Comparison of ENCODE assay signal across 14 cellular contexts in the genomic region with DNA sequence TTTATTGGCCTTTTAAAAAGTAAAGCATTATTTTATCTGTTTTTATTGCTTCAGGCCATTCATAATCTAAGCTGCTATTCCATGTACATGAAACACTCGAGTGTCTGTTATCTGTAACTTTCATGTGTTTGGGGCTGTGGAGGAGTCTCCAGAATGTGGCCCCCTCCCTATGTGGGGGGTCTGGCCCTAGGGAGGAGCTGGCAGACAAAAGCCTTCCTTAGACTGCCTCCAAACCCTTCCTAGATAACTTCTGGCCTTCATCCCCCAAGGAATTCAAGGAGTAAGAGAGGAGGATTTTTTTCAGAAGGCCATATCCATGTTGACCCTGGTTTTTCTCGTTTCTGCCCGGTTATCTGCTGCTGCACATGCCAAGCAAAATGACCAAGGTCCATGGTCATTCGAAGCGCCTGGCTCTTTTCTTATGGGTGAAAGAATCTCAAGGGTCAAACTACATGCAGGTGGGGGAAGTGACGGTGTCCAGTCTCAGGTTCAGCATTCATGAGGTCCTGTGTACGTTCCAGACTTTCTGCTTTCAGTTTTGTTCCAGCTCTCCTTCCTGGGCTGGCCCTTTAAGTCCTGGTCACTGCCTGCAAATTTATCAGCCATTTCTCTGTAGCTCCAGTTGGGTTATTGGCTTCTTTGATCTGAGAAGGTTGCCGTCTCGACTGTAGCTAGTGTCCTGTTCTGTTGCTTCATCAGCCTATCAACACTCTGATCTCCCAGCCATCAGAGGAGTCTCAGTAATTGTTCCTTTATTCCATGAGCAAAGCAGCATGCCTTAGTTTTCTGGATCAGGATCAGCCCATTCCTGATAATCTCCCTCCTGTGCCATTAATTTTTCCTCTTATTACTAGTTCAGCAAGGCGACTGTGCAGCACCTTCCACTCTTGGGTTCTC. TPM values are rescaled to one million over a fixed set of nuclear protein-coding genes. Genes with fewer than 3 reads are reported as not detected.
DNase-seq lines count a peak whose midpoint lies in the region; ATAC-seq, FAIRE-seq and TF ChIP-seq lines count a peak whose summit lies in the region.
"Had no signal": no experiment of that assay in that cellular context is flagged by ENCODE, and none has a peak within 500 bp of the region (broad histone marks: within the 10 kb centered on the region; RNA-seq: fewer than 3 reads in every experiment).

No MANE protein-coding gene starts in this region.

- BruUV-seq in mammary epithelial cell (replicated peaks; lab: Mats Ljungman, UMichigan), result no TSS peak

- H3K27me3 Mint-ChIP-seq in astrocyte (ENCODE audit: low read depth, unreplicated experiment), result peaks cover 35% of the 10 kb centered on the region
- H3K27me3 Mint-ChIP-seq: activated naive CD4-positive, alpha-beta T cell treated with anti-CD3 and anti-CD28 coated beads, Interleukin-2, amount 50 U/mL, for 24 hours; stimulated activated naive CD8-positive, alpha-beta T cell treated with anti-CD3 and anti-CD28 coated beads, Interleukin-15, Interleukin-2, amounts not matched to agents 100 ng/mL and 50 ng/mL, for 24 hours had no signal

- H3K79me2 ChIP-seq in mammary epithelial cell (ENCODE audit: insufficient read depth, low read length) (no peaks in the 10 kb centered on the region), astrocyte (ENCODE audit: insufficient read depth, low read length) (no peaks in the 10 kb centered on the region)

- H3K9ac ChIP-seq in mammary epithelial cell (ENCODE audit: insufficient read depth, low read length) (no peak overlapping the region), astrocyte (ENCODE audit: low read length) (no peak overlapping the region), mucosa of stomach (ENCODE audit: low read length) (peak overlapping the region; percentile 58)

- H3K27ac ChIP-seq in breast epithelium, result peak overlapping the region; percentile 52 to 65
- no peak overlapping the region for H3K27ac ChIP-seq in mammary epithelial cell (ENCODE audit: insufficient read depth, low read depth, low read length)
- no peak overlapping the region for H3K27ac ChIP-seq in astrocyte (ENCODE audit: low read depth, low read length)
- H3K27ac ChIP-seq in thoracic aorta, result peak overlapping the region in 1 of 2 donors; percentile 6
- peak overlapping the region in 3 of 8 donors; percentile 12 to 69 (median 59) for H3K27ac ChIP-seq in spleen

- no peaks in the 10 kb centered on the region for H4K20me1 ChIP-seq in mammary epithelial cell (ENCODE audit: insufficient read depth, low read length)
- no peaks in the 10 kb centered on the region for H4K20me1 ChIP-seq in astrocyte (ENCODE audit: insufficient read depth, low read length)

- H3K27me3 ChIP-seq in breast epithelium, result no peaks in the 10 kb centered on the region
- H3K27me3 ChIP-seq in mammary epithelial cell (ENCODE audit: insufficient read depth, low read length), result no peaks in the 10 kb centered on the region
- H3K27me3 ChIP-seq in astrocyte (ENCODE audit: insufficient read depth, low read length), result peaks cover 2% of the 10 kb centered on the region
- H3K27me3 ChIP-seq in mucosa of stomach (ENCODE audit: control insufficient read depth, insufficient read depth, low read length), result no peaks in the 10 kb centered on the region
- no peaks in the 10 kb centered on the region for H3K27me3 ChIP-seq in thoracic aorta (replicated peaks; ENCODE audit: insufficient read depth)
- H3K27me3 ChIP-seq in spleen (replicated peaks in 1 of 7), result no peaks in the 10 kb centered on the region

- intact Hi-C loops in breast epithelium (cut with DNase I; ENCODE audit: low total_unique reads) (no loop called here), mammary epithelial cell (cut with micrococcal nuclease) (no loop called here), posterior cingulate gyrus (cut with DNase I) (no loop called here), spleen (cut with DNase I; ENCODE audit: low total_unique reads) (no loop called here)

- H2AFZ ChIP-seq in mammary epithelial cell (ENCODE audit: low read depth, low read length) (no peak overlapping the region), astrocyte (ENCODE audit: low read depth, low read length) (no peak overlapping the region)

- H3K9me3 ChIP-seq in breast epithelium, result no peaks in the 10 kb centered on the region
- H3K9me3 ChIP-seq in mammary epithelial cell (replicated peaks; ENCODE audit: insufficient read depth, low read length), result no peaks in the 10 kb centered on the region
- no peaks in the 10 kb centered on the region for H3K9me3 ChIP-seq in astrocyte (ENCODE audit: insufficient read depth, low read depth, low read length)
- no peaks in the 10 kb centered on the region for H3K9me3 ChIP-seq in mucosa of stomach (ENCODE audit: control insufficient read depth, low read length)
- no peaks in the 10 kb centered on the region for H3K9me3 ChIP-seq in thoracic aorta
- no peaks in the 10 kb centered on the region for H3K9me3 ChIP-seq in spleen

- in situ Hi-C loops in mammary epithelial cell (cut with MboI; ENCODE audit: low sequenced_read_pairs in 2 of 2), result no loop called here

- no peak for ATAC-seq in thoracic aorta (ENCODE audit: insufficient number of reproducible peaks, low FRiP score, low read depth)

- no peak overlapping the region for H3K4me3 Mint-ChIP-seq in astrocyte (ENCODE audit: unreplicated experiment)
- H3K4me3 Mint-ChIP-seq: stimulated activated naive CD8-positive, alpha-beta T cell treated with anti-CD3 and anti-CD28 coated beads, Interleukin-15, Interleukin-2, amounts not matched to agents 100 ng/mL and 50 ng/mL, for 24 hours had no signal

- no peak for FAIRE-seq in astrocyte (lab: Jason Lieb, UNC)

- 74% methylated on average over 10 of the region's 10 CpGs for WGBS in mammary epithelial cell (ENCODE audit: low coverage, missing lambda C conversion rate)
- 70 to 83% (median 73%) methylated on average over 10 of the region's 10 CpGs for WGBS in spleen, 5 donors

- H3K4me3 ChIP-seq in breast epithelium (no peak overlapping the region), mammary epithelial cell (replicated peaks in 1 of 3; ENCODE audit: insufficient read depth in 1 of 3, low read depth in 2 of 3, low read length in 3 of 3) (no peak overlapping the region), astrocyte (ENCODE audit: insufficient read depth, low read depth, low read length) (no peak overlapping the region), mucosa of stomach (ENCODE audit: low read length) (peak overlapping the region; percentile 16), thoracic aorta (peak overlapping the region; percentile 41), spleen (peak overlapping the region in 2 of 8 donors; percentile 6 to 21)
- H3K4me3 ChIP-seq: GM23248 had no signal

- H3K4me2 ChIP-seq in mammary epithelial cell (ENCODE audit: insufficient read depth, low read depth, low read length), result no peak overlapping the region
- H3K4me2 ChIP-seq in astrocyte (ENCODE audit: low read length), result no peak overlapping the region

- H3K4me1 Mint-ChIP-seq in astrocyte (ENCODE audit: low read depth, unreplicated experiment), result peaks cover 33% of the 10 kb centered on the region

- no peaks in the 10 kb centered on the region for H3K36me3 Mint-ChIP-seq in astrocyte (ENCODE audit: low read depth, unreplicated experiment)

- TF ChIP-seq POLR2A in breast epithelium (IDR thresholded peaks at IDR 0.05) (no peak), spleen (IDR thresholded peaks at IDR 0.05) (no peak)

- H3K36me3 ChIP-seq in breast epithelium (no peaks in the 10 kb centered on the region), mammary epithelial cell (ENCODE audit: insufficient read depth, low read length) (no peaks in the 10 kb centered on the region), astrocyte (ENCODE audit: insufficient read depth, low read length) (no peaks in the 10 kb centered on the region), mucosa of stomach (ENCODE audit: control insufficient read depth, insufficient read depth, low read length) (no peaks in the 10 kb centered on the region), thoracic aorta (no peaks in the 10 kb centered on the region), spleen (peaks cover 0 to 6% (median 0%) of the 10 kb centered on the region in 6 donors)

- dilution Hi-C loops in mammary epithelial cell (cut with HindIII; ENCODE audit: low sequenced_read_pairs), result no loop called here

- no peaks in the 10 kb centered on the region for H3K9me3 Mint-ChIP-seq in astrocyte (ENCODE audit: unreplicated experiment)
- H3K9me3 Mint-ChIP-seq: activated naive CD4-positive, alpha-beta T cell treated with anti-CD3 and anti-CD28 coated beads, Interleukin-2, amount 50 U/mL, for 24 hours; stimulated activated naive CD8-positive, alpha-beta T cell treated with anti-CD3 and anti-CD28 coated beads, Interleukin-15, Interleukin-2, amounts not matched to agents 100 ng/mL and 50 ng/mL, for 24 hours had no signal

- CTCF ChIA-PET in mammary epithelial cell (lab: Charles Lee; ENCODE audit: low non-redundant PET), result no interaction called here

- TF ChIP-seq CTCF in breast epithelium (IDR thresholded peaks at IDR 0.05) (no peak), mammary epithelial cell (conservative IDR thresholded peaks at IDR 0.05 in 1 of 2, IDR thresholded peaks at IDR 0.05 in 1 of 2; ENCODE audit: extremely low read depth in 1 of 2, insufficient read depth in 1 of 2, low read depth in 1 of 2, low read length in 2 of 2) (no peak), astrocyte (IDR thresholded peaks at IDR 0.05; ENCODE audit: insufficient read depth, low read depth, low read length) (no peak), thoracic aorta (IDR thresholded peaks at IDR 0.05) (no peak), spleen (IDR thresholded peaks at IDR 0.05 in 8 of 11, conservative IDR thresholded peaks at IDR 0.05 in 3 of 11) (no peak)

- H3K27ac Mint-ChIP-seq in astrocyte (ENCODE audit: unreplicated experiment), result peak overlapping the region; percentile 15
- H3K27ac Mint-ChIP-seq: activated naive CD4-positive, alpha-beta T cell treated with anti-CD3 and anti-CD28 coated beads, Interleukin-2, amount 50 U/mL, for 24 hours; stimulated activated naive CD8-positive, alpha-beta T cell treated with anti-CD3 and anti-CD28 coated beads, Interleukin-15, Interleukin-2, amounts not matched to agents 100 ng/mL and 50 ng/mL, for 24 hours had no signal

- peak in 1 of 2 donors; percentile 8 for DNase-seq in breast epithelium (ENCODE audit: low spot score in 2 of 2)
- no peak for DNase-seq in mammary epithelial cell
- DNase-seq in astrocyte (ENCODE audit: low read depth), result no peak
- no peak for DNase-seq in thoracic aorta (ENCODE audit: low spot score)
- DNase-seq in posterior cingulate gyrus, result no peak
- no peak for DNase-seq in SKM-1 (lab: John Stamatoyannopoulos, UW; ENCODE audit: unreplicated experiment)
- no peak for DNase-seq in spleen
- DNase-seq: caudate nucleus, GM23248, NCI-H1417 treated with DMSO at 0.1 percent for 48 hours had no signal

- H3K4me1 ChIP-seq in breast epithelium (no peaks in the 10 kb centered on the region), mammary epithelial cell (ENCODE audit: insufficient read depth, low read length) (no peaks in the 10 kb centered on the region), astrocyte (ENCODE audit: insufficient read depth, low read length) (peaks cover 7% of the 10 kb centered on the region), mucosa of stomach (ENCODE audit: control insufficient read depth, insufficient read depth, low read length) (peaks cover 60% of the 10 kb centered on the region), thoracic aorta (ENCODE audit: control insufficient read depth in 1 of 2, low read depth in 2 of 2) (peaks cover 10 to 43% of the 10 kb centered on the region in 2 donors), spleen (peaks cover 27 to 98% (median 80%) of the 10 kb centered on the region in 6 donors)

RNA-seq across cellular contexts. Expression of a gene that starts 8.4 kb away (rescaled TPM):
- total RNA-seq in breast epithelium (10 to 100 TPM in 2 of 3 donors, 1 to 10 TPM in 1; 4.0 to 10.2 (median 10.2) TPM), mammary epithelial cell (under 1 TPM; 0.17 to 0.35 TPM), astrocyte (0.70 and 0.77 TPM in 2 replicates), thoracic aorta (1 to 10 TPM; 5.4 to 6.9 TPM), spleen (100 to 1,000 TPM in 1 of 7 donors, 10 to 100 TPM in 6; 32.0 to 181 (median 39.5) TPM)
- polyA plus RNA-seq in mammary epithelial cell (0.11 TPM), spleen (1 to 10 TPM; 5.6 to 8.1 (median 6.3) TPM)
- not detected for polyA minus RNA-seq in mammary epithelial cell
- total RNA-seq: GM23248, myocyte had no signal

Comparison
In these comparisons a context has a peak if more than half of its experiments do, and no peak if none do; other contexts are left out.
1. H3K27ac ChIP-seq: peak in breast epithelium (2 of 2); none in mammary epithelial cell (single experiment) and astrocyte (single experiment).
2. H3K4me3 ChIP-seq: peak in mucosa of stomach (single experiment) and thoracic aorta (single experiment); none in breast epithelium (0 of 3), mammary epithelial cell (0 of 3) and astrocyte (single experiment).